Comparison of ENCODE assay signal across 9 cellular contexts in genomic region chr9:89923961-89924504, GRCh38.
A peak's percentile ranks its signal among the peaks of the same experiment; 100 is the strongest.
DNase-seq lines count a peak whose midpoint lies in the region; ATAC-seq and TF ChIP-seq lines count a peak whose summit lies in the region.
"Had no signal": no experiment of that assay in that cellular context is flagged by ENCODE, and none has a peak within 500 bp of the region (broad histone marks: within the 10 kb centered on the region; RNA-seq: fewer than 3 reads in every experiment).

No MANE protein-coding gene starts in this region.

- intact Hi-C loops in activated T-helper 1 cell treated with anti-CD3 and anti-CD28 coated beads, Interleukin-12 subunit alpha, Interleukin-12 subunit beta, Interleukin-2, Interleukin-4 antibody, amounts not matched to agents 30 ng/mL and 10 ng/mL and 1 ng/mL, durations not matched to agents 14 hours and 24 hours and 36 hours (cut with micrococcal nuclease) = loop anchor here (1.0 to 5.0 kb wide), 9 partner anchors 17 to 612 kb away; partner anchors contain the start of gene CKS2

- H3K9ac ChIP-seq in mesendoderm (ENCODE audit: low read length) = no peak overlapping the region

- no peaks in the 10 kb centered on the region for H3K9me3 ChIP-seq in BE2C
- H3K9me3 ChIP-seq: breast epithelium had no signal

- no peaks in the 10 kb centered on the region for H3K79me1 ChIP-seq in mesendoderm (ENCODE audit: low read length)

- H3K23ac ChIP-seq in mesendoderm (ENCODE audit: low read length) = no peak overlapping the region

- H3K4me1 Mint-ChIP-seq in activated T-helper 1 cell treated with anti-CD3 and anti-CD28 coated beads, Interleukin-12 subunit alpha, Interleukin-12 subunit beta, Interleukin-2, Interleukin-4 antibody, amounts not matched to agents 30 ng/mL and 10 ng/mL and 1 ng/mL, durations not matched to agents 14 hours and 24 hours and 36 hours (ENCODE audit: low read depth) = peaks cover 51% of the 10 kb centered on the region
- H3K4me1 Mint-ChIP-seq in stimulated activated naive CD8-positive, alpha-beta T cell treated with anti-CD3 and anti-CD28 coated beads, Interleukin-15, amount 100 ng/mL, for 72 hours = peaks cover 32% of the 10 kb centered on the region

- no peak overlapping the region for H2BK5ac ChIP-seq in mesendoderm (ENCODE audit: low read length)

- no peak overlapping the region for H3K4ac ChIP-seq in mesendoderm (ENCODE audit: low read depth, low read length)

- peak overlapping the region; percentile 58 for H3K4me3 Mint-ChIP-seq in activated T-helper 1 cell treated with anti-CD3 and anti-CD28 coated beads, Interleukin-12 subunit alpha, Interleukin-12 subunit beta, Interleukin-2, Interleukin-4 antibody, amounts not matched to agents 30 ng/mL and 10 ng/mL and 1 ng/mL, durations not matched to agents 14 hours and 24 hours and 36 hours
- peak overlapping the region; percentile 40 to 63 for H3K4me3 Mint-ChIP-seq in stimulated activated naive CD8-positive, alpha-beta T cell treated with anti-CD3 and anti-CD28 coated beads, Interleukin-15, amount 100 ng/mL, for 72 hours

- H3K27me3 ChIP-seq in mesendoderm (ENCODE audit: insufficient read depth, low read length, poor library complexity) (no peaks in the 10 kb centered on the region), BE2C (no peaks in the 10 kb centered on the region)
- H3K27me3 ChIP-seq: breast epithelium had no signal

- H2AK5ac ChIP-seq in mesendoderm (ENCODE audit: low read length) = no peak overlapping the region

- no peak overlapping the region for H2BK15ac ChIP-seq in mesendoderm (replicated peaks; ENCODE audit: low read depth)

- H3K27me3 Mint-ChIP-seq in activated T-helper 1 cell treated with anti-CD3 and anti-CD28 coated beads, Interleukin-12 subunit alpha, Interleukin-12 subunit beta, Interleukin-2, Interleukin-4 antibody, amounts not matched to agents 30 ng/mL and 10 ng/mL and 1 ng/mL, durations not matched to agents 14 hours and 24 hours and 36 hours (ENCODE audit: insufficient read depth) = peaks cover 11% of the 10 kb centered on the region
- H3K27me3 Mint-ChIP-seq in stimulated activated naive CD8-positive, alpha-beta T cell treated with anti-CD3 and anti-CD28 coated beads, Interleukin-15, amount 100 ng/mL, for 72 hours = peaks cover 26% of the 10 kb centered on the region

- no peak overlapping the region for H4K8ac ChIP-seq in mesendoderm (ENCODE audit: low read depth, low read length)

- no CpG with 5 or more reads among the region's 12 CpGs for WGBS in mesendoderm (ENCODE audit: extremely low coverage, insufficient coverage, low lambda C conversion rate)

- no peak; the same call in 1 of the 2 replicates for TF ChIP-seq CTCF in BE2C (IDR thresholded peaks at IDR 0.05; ENCODE audit: low read depth, low read length)
- no peak for TF ChIP-seq CTCF in GM20000 (IDR thresholded peaks at IDR 0.05; ENCODE audit: extremely low read depth, missing control alignments)

- no peaks in the 10 kb centered on the region for H3K36me3 Mint-ChIP-seq in activated T-helper 1 cell treated with anti-CD3 and anti-CD28 coated beads, Interleukin-12 subunit alpha, Interleukin-12 subunit beta, Interleukin-2, Interleukin-4 antibody, amounts not matched to agents 30 ng/mL and 10 ng/mL and 1 ng/mL, durations not matched to agents 14 hours and 24 hours and 36 hours (ENCODE audit: low read depth)

- H3K4me3 ChIP-seq in mesendoderm (ENCODE audit: low read length) (no peak overlapping the region), BE2C (ENCODE audit: low read depth, low read length) (no peak overlapping the region)
- H3K4me3 ChIP-seq: breast epithelium had no signal

- no peak overlapping the region for H3K18ac ChIP-seq in mesendoderm (ENCODE audit: low read length)

- no peaks in the 10 kb centered on the region for H3K79me2 ChIP-seq in mesendoderm (ENCODE audit: control insufficient read depth, insufficient read depth, low read length)

- H3K36me3 ChIP-seq in mesendoderm (ENCODE audit: control insufficient read depth, insufficient read depth, low read length) = no peaks in the 10 kb centered on the region
- no peaks in the 10 kb centered on the region for H3K36me3 ChIP-seq in BE2C
- H3K36me3 ChIP-seq: breast epithelium had no signal

- ATAC-seq in stimulated activated naive CD8-positive, alpha-beta T cell treated with anti-CD3 and anti-CD28 coated beads, Interleukin-15, amount 100 ng/mL, for 72 hours = peak; percentile 83

- H3K27ac ChIP-seq in mesendoderm (ENCODE audit: low read depth, low read length) = no peak overlapping the region
- H3K27ac ChIP-seq: breast epithelium had no signal

- H3K27ac Mint-ChIP-seq in activated T-helper 1 cell treated with anti-CD3 and anti-CD28 coated beads, Interleukin-12 subunit alpha, Interleukin-12 subunit beta, Interleukin-2, Interleukin-4 antibody, amounts not matched to agents 30 ng/mL and 10 ng/mL and 1 ng/mL, durations not matched to agents 14 hours and 24 hours and 36 hours = peak overlapping the region; percentile 89
- peak overlapping the region; percentile 77 for H3K27ac Mint-ChIP-seq in stimulated activated naive CD8-positive, alpha-beta T cell treated with anti-CD3 and anti-CD28 coated beads, Interleukin-15, amount 100 ng/mL, for 72 hours

- peak; percentile 24 to 49 for DNase-seq in activated CD4-positive, alpha-beta T cell treated with anti-CD3 and anti-CD28 coated beads for 24 hours (ENCODE audit: low read depth in 2 of 2)
- no peak for DNase-seq in activated CD4-positive, alpha-beta T cell treated with anti-CD3 and anti-CD28 coated beads for 1 hour
- peak; percentile 21 for DNase-seq in activated T-helper 1 cell treated with anti-CD3 and anti-CD28 coated beads, Interleukin-12 subunit alpha, Interleukin-12 subunit beta, Interleukin-2, Interleukin-4 antibody, amounts not matched to agents 30 ng/mL and 10 ng/mL and 1 ng/mL, durations not matched to agents 14 hours and 24 hours and 36 hours (ENCODE audit: low spot score)
- peak; percentile 65 for DNase-seq in mesendoderm
- peak; percentile 30 to 79 for DNase-seq in stimulated activated naive CD8-positive, alpha-beta T cell treated with anti-CD3 and anti-CD28 coated beads, Interleukin-15, amount 100 ng/mL, for 72 hours
- DNase-seq in BE2C = no peak
- DNase-seq in GM20000 (ENCODE audit: low spot score) = no peak
- DNase-seq in NCI-H2081 (lab: John Stamatoyannopoulos, UW) = no peak

- H3K4me1 ChIP-seq in mesendoderm (ENCODE audit: control insufficient read depth, low read depth, low read length) (no peaks in the 10 kb centered on the region), BE2C (no peaks in the 10 kb centered on the region; the same call in 1 of the 2 replicates)
- H3K4me1 ChIP-seq: breast epithelium had no signal

- no peak overlapping the region for H3K4me2 ChIP-seq in mesendoderm (ENCODE audit: low read length)

- no peak overlapping the region for H4K5ac ChIP-seq in mesendoderm (ENCODE audit: low read length)

- H3K56ac ChIP-seq in mesendoderm (ENCODE audit: low read length) = no peak overlapping the region

- no peaks in the 10 kb centered on the region for H3K9me3 Mint-ChIP-seq in activated T-helper 1 cell treated with anti-CD3 and anti-CD28 coated beads, Interleukin-12 subunit alpha, Interleukin-12 subunit beta, Interleukin-2, Interleukin-4 antibody, amounts not matched to agents 30 ng/mL and 10 ng/mL and 1 ng/mL, durations not matched to agents 14 hours and 24 hours and 36 hours
- H3K9me3 Mint-ChIP-seq in stimulated activated naive CD8-positive, alpha-beta T cell treated with anti-CD3 and anti-CD28 coated beads, Interleukin-15, amount 100 ng/mL, for 72 hours = no peaks in the 10 kb centered on the region

- no peak overlapping the region for H2BK120ac ChIP-seq in mesendoderm (ENCODE audit: low read depth, low read length)

Comparison
In these comparisons a context has a peak if more than half of its experiments do, and no peak if none do; other contexts are left out.
1. DNase-seq: peak in activated CD4-positive, alpha-beta T cell treated with anti-CD3 and anti-CD28 coated beads for 24 hours (2 of 2), activated T-helper 1 cell treated with anti-CD3 and anti-CD28 coated beads, Interleukin-12 subunit alpha, Interleukin-12 subunit beta, Interleukin-2, Interleukin-4 antibody, amounts not matched to agents 30 ng/mL and 10 ng/mL and 1 ng/mL, durations not matched to agents 14 hours and 24 hours and 36 hours (single experiment), mesendoderm (single experiment) and stimulated activated naive CD8-positive, alpha-beta T cell treated with anti-CD3 and anti-CD28 coated beads, Interleukin-15, amount 100 ng/mL, for 72 hours (2 of 2); none in activated CD4-positive, alpha-beta T cell treated with anti-CD3 and anti-CD28 coated beads for 1 hour (single experiment), BE2C (single experiment), GM20000 (single experiment) and NCI-H2081 (0 of 2).